Comparison of ENCODE assay signal across 30 cellular contexts in the genomic region with DNA sequence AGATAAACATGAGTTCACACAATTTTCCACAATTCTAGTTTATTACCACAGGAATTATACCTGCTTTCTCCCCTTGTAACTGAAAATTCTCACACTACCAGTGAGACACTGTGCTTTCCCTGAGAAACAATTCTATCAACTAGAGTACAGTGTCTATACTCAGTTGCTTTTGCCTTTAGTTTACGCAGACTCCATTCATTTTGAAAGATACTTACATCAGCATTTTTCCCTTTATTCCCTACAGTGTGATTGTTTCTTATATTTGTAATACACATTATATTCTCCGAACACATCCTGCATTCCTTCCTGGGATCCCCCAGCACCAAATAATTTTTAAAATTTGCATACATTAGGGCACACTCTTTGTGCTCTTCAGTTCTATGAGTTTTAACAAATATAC.
"Had no signal": no experiment of that assay in that cellular context is flagged by ENCODE, and none has a peak within 500 bp of the region (broad histone marks: within the 10 kb centered on the region; RNA-seq: fewer than 3 reads in every experiment).

No MANE protein-coding gene starts in this region.

- H3K4me3 ChIP-seq: ascending aorta, cardiac muscle cell had no signal

- DNase-seq: activated B cell treated with CpG ODN at 0.5 μM for 24 hours; activated CD4-positive, alpha-beta memory T cell treated with anti-CD3 and anti-CD28 coated beads for 36 hours; activated CD4-positive, alpha-beta T cell treated with anti-CD3 and anti-CD28 coated beads for 4 hours; activated CD4-positive, alpha-beta T cell treated with anti-CD3 and anti-CD28 coated beads, Interleukin-2, amount 10 ng/mL, durations not matched to agents 24 days and 14 days; activated CD4-positive, alpha-beta T cell treated with anti-CD3 and anti-CD28 coated beads, Interleukin-2, amount 50 U/mL, for 1 hour; activated CD4-positive, alpha-beta T cell treated with anti-CD3 and anti-CD28 coated beads, Interleukin-2, amount 50 U/mL, for 4 hours; activated CD4-positive, CD25-positive, alpha-beta regulatory T cell treated with anti-CD3 and anti-CD28 coated beads, Interleukin-2, amount 50 U/mL, for 72 hours; activated CD8-positive, alpha-beta memory T cell treated with anti-CD3 and anti-CD28 coated beads, Interleukin-2, amount 50 U/mL, for 4 hours; activated CD8-positive, alpha-beta T cell treated with anti-CD3 and anti-CD28 coated beads for 36 hours; activated effector memory CD4-positive, alpha-beta T cell treated with Interleukin-2 at 50 U/mL for 16 hours; activated gamma-delta T cell; activated naive CD4-positive, alpha-beta T cell treated with anti-CD3 and anti-CD28 coated beads, Interleukin-2, amount 10 ng/mL, durations not matched to agents 7 days and 5 days; activated naive CD4-positive, alpha-beta T cell treated with Interleukin-2 at 50 U/mL for 16 hours; activated naive CD8-positive, alpha-beta T cell treated with anti-CD3 and anti-CD28 coated beads, Interleukin-2, amount 10 ng/mL, durations not matched to agents 7 days and 5 days; activated naive CD8-positive, alpha-beta T cell treated with anti-CD3 and anti-CD28 coated beads, Interleukin-2, amount 50 U/mL, for 24 hours; activated T-cell treated with anti-CD3 and anti-CD28 coated beads for 4 hours; activated T-cell treated with anti-CD3 and anti-CD28 coated beads, Interleukin-2, amount 50 U/mL, for 1 hour; activated T-cell treated with anti-CD3 and anti-CD28 coated beads, Interleukin-2, amount 50 U/mL, for 48 hours; amygdala; anterior cingulate cortex; caudate nucleus; cerebellar nuclear complex; T-helper 1 cell; T-helper 2 cell; T-helper 9 cell had no signal

- FAIRE-seq: bronchial epithelial cell, TTC549 had no signal

- H3K36me3 ChIP-seq: ascending aorta, cardiac muscle cell had no signal

- H3K27ac ChIP-seq: ascending aorta, cardiac muscle cell, VCaP had no signal

- H3K9me3 ChIP-seq: ascending aorta had no signal

- ATAC-seq: activated CD8-positive, alpha-beta T cell treated with anti-CD3 and anti-CD28 coated beads for 36 hours; activated naive CD8-positive, alpha-beta T cell treated with anti-CD3 and anti-CD28 coated beads, Interleukin-2, amount 50 U/mL, for 24 hours had no signal

- H3K4me1 ChIP-seq: ascending aorta had no signal

- H3K27me3 ChIP-seq: ascending aorta, cardiac muscle cell had no signal
